Comparison of ENCODE assay signal across 9 cellular contexts in genomic region chr18:63111549-63112402, GRCh38.
DNase-seq lines count a peak whose midpoint lies in the region; ATAC-seq lines count a peak whose summit lies in the region.
"Had no signal": no experiment of that assay in that cellular context is flagged by ENCODE, and none has a peak within 500 bp of the region (broad histone marks: within the 10 kb centered on the region; RNA-seq: fewer than 3 reads in every experiment).

No MANE protein-coding gene starts in this region.

- DNase-seq in NOMO-1 treated with DMSO at 0.1 percent for 48 hours (lab: John Stamatoyannopoulos, UW; ENCODE audit: unreplicated experiment) (peak; percentile 85), mucosa of gallbladder (ENCODE audit: low spot score) (peak; percentile 48), NCI-H1092 treated with DMSO at 0.1 percent for 48 hours (lab: John Stamatoyannopoulos, UW) (no peak), caudate nucleus (lab: John Stamatoyannopoulos, UW) (no peak)
- DNase-seq: stimulated activated naive B cell treated with anti-CD40 and anti-IgM and Interleukin-4, amounts not matched to agents 10 μg/mL and 1 μg/mL and 100 μg/mL, for 72 hours had no signal

- ATAC-seq in GM18909 (IDR thresholded peaks at IDR 0.05; ENCODE audit: poor library complexity, unreplicated experiment) (peak; percentile 70), HG03064 (IDR thresholded peaks at IDR 0.05; ENCODE audit: low read depth, unreplicated experiment) (peak; percentile 47), GM21717 (IDR thresholded peaks at IDR 0.05; ENCODE audit: unreplicated experiment) (no peak)

- H3K27ac ChIP-seq in caudate nucleus (ENCODE audit: low read depth, low read length): no peak overlapping the region
- H3K27ac ChIP-seq: parathyroid adenoma had no signal

Comparison
In these comparisons a context has a peak if more than half of its experiments do, and no peak if none do; other contexts are left out.
1. DNase-seq: peak in NOMO-1 treated with DMSO at 0.1 percent for 48 hours (single experiment) and mucosa of gallbladder (single experiment); none in NCI-H1092 treated with DMSO at 0.1 percent for 48 hours (single experiment) and caudate nucleus (0 of 61).